Comparison of ENCODE assay signal across 2 cellular contexts in the genomic region with DNA sequence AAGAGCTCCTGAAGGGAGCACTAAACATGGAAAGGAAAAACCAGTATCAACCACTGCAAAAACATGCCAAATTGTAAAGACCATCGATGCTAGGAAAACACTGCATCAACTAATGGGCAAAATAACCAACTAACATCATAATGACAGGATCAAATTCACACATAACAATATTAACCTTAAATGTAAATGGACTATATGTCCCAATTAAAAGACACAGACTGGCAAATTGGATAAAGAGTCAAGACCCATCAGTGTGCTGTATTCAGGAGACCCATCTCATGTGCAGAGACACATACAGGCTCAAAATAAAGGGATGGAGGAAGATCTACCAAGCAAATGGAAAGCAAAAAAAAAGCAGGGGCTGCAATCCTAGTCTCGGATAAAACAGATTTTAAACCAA. TPM values are rescaled to one million over a fixed set of nuclear protein-coding genes. Genes with fewer than 3 reads are reported as not detected.
"Had no signal": no experiment of that assay in that cellular context is flagged by ENCODE, and none has a peak within 500 bp of the region (broad histone marks: within the 10 kb centered on the region; RNA-seq: fewer than 3 reads in every experiment).

No MANE protein-coding gene starts in this region.

RNA-seq across cellular contexts. Expression of gene GLT8D2, which starts 13.8 kb away (rescaled TPM):
- total RNA-seq: activated naive CD4-positive, alpha-beta T cell treated with anti-CD3 and anti-CD28 coated beads for 36 hours; activated naive CD8-positive, alpha-beta T cell treated with anti-CD3 and anti-CD28 coated beads, Interleukin-2, amount 10 ng/mL, durations not matched to agents 7 days and 5 days had no signal
